ENCODE assay signal across 8 cellular contexts in the genomic region with DNA sequence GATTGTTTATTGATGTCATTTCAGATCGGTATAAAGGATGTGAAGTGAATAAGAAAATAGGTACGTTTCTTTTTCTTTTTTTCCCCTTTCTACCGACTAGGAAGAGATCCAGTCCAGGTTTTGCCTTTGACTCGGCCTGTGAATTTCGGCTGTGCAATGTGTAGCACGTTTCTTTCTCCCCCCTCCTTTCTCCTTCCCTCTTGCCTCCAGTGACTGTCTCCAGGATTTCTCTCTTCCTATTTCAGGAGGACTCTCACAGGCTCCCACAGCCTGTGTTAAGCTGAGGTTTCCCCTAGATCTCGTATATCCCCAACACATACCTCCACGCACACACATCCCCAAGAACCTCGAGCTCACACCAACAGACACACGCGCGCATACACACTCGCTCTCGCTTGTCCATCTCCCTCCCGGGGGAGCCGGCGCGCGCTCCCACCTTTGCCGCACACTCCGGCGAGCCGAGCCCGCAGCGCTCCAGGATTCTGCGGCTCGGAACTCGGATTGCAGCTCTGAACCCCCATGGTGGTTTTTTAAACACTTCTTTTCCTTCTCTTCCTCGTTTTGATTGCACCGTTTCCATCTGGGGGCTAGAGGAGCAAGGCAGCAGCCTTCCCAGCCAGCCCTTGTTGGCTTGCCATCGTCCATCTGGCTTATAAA. TPM values are rescaled to one million over a fixed set of nuclear protein-coding genes. Genes with fewer than 3 reads are reported as not detected.
DNase-seq lines count a peak whose midpoint lies in the region; ATAC-seq and TF ChIP-seq lines count a peak whose summit lies in the region.

A gene (plus strand): TSS at position 185 of the 657 bp plus-strand sequence.

- no peaks in the 10 kb centered on the region for H3K36me3 Mint-ChIP-seq in brain
- H3K36me3 Mint-ChIP-seq in immature natural killer cell = peaks cover 0 to 8% (median 3%) of the 10 kb centered on the region in 3 donors

- no peaks in the 10 kb centered on the region for H4K20me1 ChIP-seq in smooth muscle cell (ENCODE audit: low read depth)

- no peaks in the 10 kb centered on the region for H3K36me3 ChIP-seq in smooth muscle cell (ENCODE audit: low read depth)

- H3K4me1 ChIP-seq in smooth muscle cell (ENCODE audit: low read depth) = peaks cover 36% of the 10 kb centered on the region

- H3K27ac ChIP-seq in smooth muscle cell (ENCODE audit: low read depth) = peak within 1 kb of the TSS; percentile 64

- no peak for ATAC-seq in GM21423 (IDR thresholded peaks at IDR 0.05; ENCODE audit: unreplicated experiment)

- H3K27ac Mint-ChIP-seq in brain = peak within 1 kb of the TSS; percentile 95 to 98 (median 98)
- H3K27ac Mint-ChIP-seq in immature natural killer cell = no peak within 1 kb of the TSS

- H3K4me3 Mint-ChIP-seq in brain = peak within 1 kb of the TSS; percentile 90 to 99 (median 96)
- peak within 1 kb of the TSS in 1 of 5 donors; percentile 30 for H3K4me3 Mint-ChIP-seq in immature natural killer cell

- H3K9me3 Mint-ChIP-seq in brain (no peaks in the 10 kb centered on the region), immature natural killer cell (peaks cover 2 to 39% (median 13%) of the 10 kb centered on the region in 6 donors)

- H3K9me3 ChIP-seq in smooth muscle cell (replicated peaks; ENCODE audit: low read depth) = no peaks in the 10 kb centered on the region

- no peaks in the 10 kb centered on the region for H3K27me3 ChIP-seq in smooth muscle cell (ENCODE audit: low read depth)

- peak within 1 kb of the TSS; percentile 93 for H2AFZ ChIP-seq in smooth muscle cell (ENCODE audit: low read depth)

- peaks cover 23% of the 10 kb centered on the region for H3K27me3 Mint-ChIP-seq in brain
- peaks cover 6 to 12% (median 11%) of the 10 kb centered on the region in 3 donors for H3K27me3 Mint-ChIP-seq in immature natural killer cell (ENCODE audit: low read depth in 3 of 3)

- peaks cover 31% of the 10 kb centered on the region for H3K79me2 ChIP-seq in smooth muscle cell (ENCODE audit: low read depth)

- H3K4me1 Mint-ChIP-seq in brain = peaks cover 65% of the 10 kb centered on the region
- H3K4me1 Mint-ChIP-seq in immature natural killer cell = no peaks in the 10 kb centered on the region

- DNase-seq in GM04504 (ENCODE audit: low read depth) (peak; percentile 84), NCI-H2196 (lab: John Stamatoyannopoulos, UW; ENCODE audit: unreplicated experiment) (peak; percentile 3), iPS-NIHi11 (ENCODE audit: low spot score) (peak; percentile 47), smooth muscle cell (lab: John Stamatoyannopoulos, UW; ENCODE audit: unreplicated experiment) (peak; percentile 37), immature natural killer cell (no peak), cortex of kidney (lab: John Stamatoyannopoulos, UW) (no peak)

- TF ChIP-seq CTCF in brain (conservative IDR thresholded peaks at IDR 0.05) = no peak
- TF ChIP-seq CTCF in smooth muscle cell (IDR thresholded peaks at IDR 0.05; ENCODE audit: borderline replicate concordance, insufficient read depth, poor library complexity, severe bottlenecking) = no peak

- no peaks in the 10 kb centered on the region for H3F3A ChIP-seq in smooth muscle cell (ENCODE audit: low read depth)

- H3K4me2 ChIP-seq in smooth muscle cell = peak within 1 kb of the TSS; percentile 87

- peak within 1 kb of the TSS; percentile 75 for H3K4me3 ChIP-seq in smooth muscle cell

- WGBS in smooth muscle cell (ENCODE audit: low lambda C conversion rate) = under 1% methylated on average over 31 of the region's 31 CpGs

- H3K9ac ChIP-seq in smooth muscle cell (ENCODE audit: low read depth) = peak within 1 kb of the TSS; percentile 28

RNA-seq across cellular contexts. Expression of the gene that starts here (rescaled TPM):
- polyA plus RNA-seq in brain (ENCODE audit: insufficient read depth, low read depth, low replicate concordance) = 8.5 TPM
- 68.5 and 85.4 TPM in 2 replicates for total RNA-seq in smooth muscle cell
- 18.2 and 19.7 TPM in 2 replicates for polyA plus RNA-seq in smooth muscle cell
- not detected for polyA plus RNA-seq in immature natural killer cell

Comparison
In these comparisons a context has a peak if more than half of its experiments do, and no peak if none do; other contexts are left out.
1. DNase-seq: peak in GM04504 (single experiment), NCI-H2196 (single experiment), iPS-NIHi11 (single experiment) and smooth muscle cell (single experiment); none in immature natural killer cell (0 of 3) and cortex of kidney (single experiment).
2. H3K27ac Mint-ChIP-seq: peak in brain (5 of 5); none in immature natural killer cell (0 of 6).